ENCODE assay signal across 8 cellular contexts in the genomic region with DNA sequence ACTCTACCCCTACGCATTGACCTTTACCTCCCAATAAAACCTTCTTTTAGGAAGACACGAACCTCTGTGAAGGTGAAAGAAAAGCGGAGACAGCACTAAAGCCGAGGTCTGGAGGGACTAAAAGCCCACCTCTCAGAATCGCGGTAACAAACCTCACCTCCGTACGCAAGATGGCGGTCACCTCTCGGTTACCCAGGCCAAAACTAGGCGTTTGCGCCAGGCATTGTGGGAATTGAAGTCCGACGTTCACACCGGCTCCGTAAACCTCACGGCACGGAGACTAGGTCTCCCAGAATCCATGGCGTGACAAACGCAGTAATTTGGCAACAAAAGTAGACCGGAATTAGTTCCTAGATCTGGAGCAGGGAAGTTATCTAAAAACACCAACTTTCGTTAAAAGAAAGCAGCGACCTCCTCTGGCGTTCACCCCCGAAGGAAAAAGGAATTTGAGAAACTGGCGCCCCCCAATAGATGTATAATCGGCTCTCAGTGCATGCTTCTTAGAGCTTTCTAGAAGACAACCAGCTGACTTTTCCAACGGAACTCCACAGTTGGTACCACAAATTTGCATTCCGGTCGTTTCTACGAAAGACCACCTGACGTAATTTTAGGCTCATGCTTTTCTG. TPM values are rescaled to one million over a fixed set of nuclear protein-coding genes. Genes with fewer than 3 reads are reported as not detected.
DNase-seq lines count a peak whose midpoint lies in the region; ATAC-seq and TF ChIP-seq lines count a peak whose summit lies in the region.

A gene (minus strand): TSS at position 175 of the 626 bp plus-strand sequence. CDS start 1,768 bp downstream, outside the sequence.

- TF ChIP-seq CTCF in epithelial cell of esophagus (IDR thresholded peaks at IDR 0.05; ENCODE audit: insufficient read depth, low read depth, low read length, missing control alignments): peak; percentile 12

- no peak for TF ChIP-seq RAD21 in Ishikawa (IDR thresholded peaks at IDR 0.05; ENCODE audit: low read depth)

- H3K9me3 ChIP-seq in mononuclear cell (ENCODE audit: low read depth, low read length): no peaks in the 10 kb centered on the region

- H3K4me3 ChIP-seq in epithelial cell of esophagus (ENCODE audit: low read length) (peak within 1 kb of the TSS; percentile 100), mononuclear cell (ENCODE audit: low read length) (peak within 1 kb of the TSS; percentile 93)

- H3K27me3 ChIP-seq in mononuclear cell (ENCODE audit: insufficient read depth, low read length): no peaks in the 10 kb centered on the region

- H3K4me1 ChIP-seq in mononuclear cell (ENCODE audit: insufficient read depth, low read length): peaks cover 33% of the 10 kb centered on the region

- peak; percentile 98 for ATAC-seq in GM21576 (IDR thresholded peaks at IDR 0.05; ENCODE audit: unreplicated experiment)

- DNase-seq in DMS153 (lab: John Stamatoyannopoulos, UW) (peak; percentile 94), OCI-M2 (lab: John Stamatoyannopoulos, UW; ENCODE audit: unreplicated experiment) (peak; percentile 58), activated T-cell treated with anti-CD3 and anti-CD28 coated beads for 4 hours (peak; percentile 83), epithelial cell of esophagus (ENCODE audit: low read depth) (peak; percentile 97)
- peak; percentile 71 to 83 for DNase-seq in stimulated activated CD8-positive, alpha-beta memory T cell treated with anti-CD3 and anti-CD28 coated beads, Interleukin-4, amount 100 ng/mL, for 1 hour (ENCODE audit: low read depth in 2 of 2, low spot score in 1 of 2)

- TF ChIP-seq EP300 in Ishikawa (IDR thresholded peaks at IDR 0.05; ENCODE audit: borderline replicate concordance): no peak

TF ChIP-seq in Ishikawa, 13 proteins besides CTCF, POLR2A, EP300 and RAD21:
- TF ChIP-seq CEBPB (IDR thresholded peaks at IDR 0.05) (peak; percentile 39; the same call in 1 of the 2 replicates), CREB1 (IDR thresholded peaks at IDR 0.05; ENCODE audit: low read depth) (peak; percentile 72), NFIC (IDR thresholded peaks at IDR 0.05) (peak; percentile 93), ZBTB7A (IDR thresholded peaks at IDR 0.05; ENCODE audit: low read depth) (peak; percentile 40; the same call in 1 of the 2 replicates), YY1 (IDR thresholded peaks at IDR 0.05; ENCODE audit: low read depth) (peak; percentile 96), TEAD4 (IDR thresholded peaks at IDR 0.05) (no peak)
- TF ChIP-seq, protein P1, sequence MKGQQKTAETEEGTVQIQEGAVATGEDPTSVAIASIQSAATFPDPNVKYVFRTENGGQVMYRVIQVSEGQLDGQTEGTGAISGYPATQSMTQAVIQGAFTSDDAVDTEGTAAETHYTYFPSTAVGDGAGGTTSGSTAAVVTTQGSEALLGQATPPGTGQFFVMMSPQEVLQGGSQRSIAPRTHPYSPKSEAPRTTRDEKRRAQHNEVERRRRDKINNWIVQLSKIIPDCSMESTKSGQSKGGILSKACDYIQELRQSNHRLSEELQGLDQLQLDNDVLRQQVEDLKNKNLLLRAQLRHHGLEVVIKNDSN (IDR thresholded peaks at IDR 0.05): no peak; the same call in 1 of the 2 replicates
- TF ChIP-seq, protein P2, sequence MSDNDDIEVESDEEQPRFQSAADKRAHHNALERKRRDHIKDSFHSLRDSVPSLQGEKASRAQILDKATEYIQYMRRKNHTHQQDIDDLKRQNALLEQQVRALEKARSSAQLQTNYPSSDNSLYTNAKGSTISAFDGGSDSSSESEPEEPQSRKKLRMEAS (IDR thresholded peaks at IDR 0.05): peak; percentile 49

RNA-seq across cellular contexts. Expression of the gene that starts here (rescaled TPM):
- total RNA-seq in mononuclear cell: 220 TPM

Comparison
In these comparisons a context has a peak if more than half of its experiments do, and no peak if none do; other contexts are left out.
1. Peak in every context shown above with its lines: DNase-seq, ATAC-seq and H3K4me3 ChIP-seq.